Comparison of ENCODE assay signal across 8 cellular contexts in the genomic region with DNA sequence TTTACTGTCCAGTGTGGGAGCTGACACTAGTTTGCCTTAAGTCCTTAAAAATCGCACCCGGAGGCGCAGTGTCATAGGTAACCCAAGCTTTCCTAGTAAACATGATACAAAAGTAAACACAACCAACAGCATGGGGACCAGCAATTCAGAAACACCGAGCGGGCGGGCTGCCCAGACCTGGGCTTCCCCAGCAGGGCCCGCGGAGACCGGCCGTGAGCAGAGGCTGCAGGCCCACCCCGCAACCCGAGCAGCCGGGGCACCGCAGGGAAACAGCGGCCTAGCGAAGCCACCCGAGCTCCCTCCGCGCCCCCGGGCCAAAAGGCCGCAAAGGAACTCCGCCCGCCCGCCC. TPM values are rescaled to one million over a fixed set of nuclear protein-coding genes. Genes with fewer than 3 reads are reported as not detected.
DNase-seq lines count a peak whose midpoint lies in the region; ATAC-seq and TF ChIP-seq lines count a peak whose summit lies in the region.

No MANE protein-coding gene starts in this region.

- no peaks in the 10 kb centered on the region for H3K9me3 ChIP-seq in thoracic aorta

- CTCF ChIA-PET in WTC11 (lab: Charles Lee): interaction anchor here (0.8 to 3.7 kb wide), 12 partner anchors 8 to 937 kb away, joined by 3 to 21 read pairs (median 4); a partner anchor contains a TSS

- no peak overlapping the region for H3K27ac Mint-ChIP-seq in WTC11

- DNase-seq in COLO668 (lab: John Stamatoyannopoulos, UW; ENCODE audit: unreplicated experiment) (peak; percentile 93), HPDE6-E6E7 (ENCODE audit: extremely low spot score) (peak; percentile 8), WTC11 (ENCODE audit: low spot score) (no peak), inferior parietal cortex (ENCODE audit: extremely low spot score) (peak; percentile 20), thoracic aorta (ENCODE audit: low spot score) (peak; percentile 4), HCEC 1CT (no peak), foreskin melanocyte (no peak)

- H3K36me3 Mint-ChIP-seq in WTC11: no peaks in the 10 kb centered on the region; the same call in 1 of the 2 replicates

- H3K27me3 Mint-ChIP-seq in WTC11 (ENCODE audit: low read depth): no peaks in the 10 kb centered on the region

- TF ChIP-seq CTCF in WTC11 (IDR thresholded peaks at IDR 0.05) (no peak), thoracic aorta (IDR thresholded peaks at IDR 0.05) (no peak)

- ATAC-seq in GM21367 (IDR thresholded peaks at IDR 0.05; ENCODE audit: unreplicated experiment) (peak; percentile 29), WTC11 (peak; percentile 46; the same call in 1 of the 2 replicates), thoracic aorta (ENCODE audit: insufficient number of reproducible peaks, low FRiP score, low read depth) (peak; percentile 9)

- peak overlapping the region; percentile 86 for H3K4me3 ChIP-seq in thoracic aorta

- peaks cover 17% of the 10 kb centered on the region for H3K4me1 Mint-ChIP-seq in WTC11

- no peaks in the 10 kb centered on the region for H3K27me3 ChIP-seq in thoracic aorta (replicated peaks; ENCODE audit: insufficient read depth)

- H3K4me3 Mint-ChIP-seq in WTC11: no peak overlapping the region

- H3K9me3 Mint-ChIP-seq in WTC11: peaks cover 6% of the 10 kb centered on the region

- POLR2A ChIA-PET in WTC11 (lab: Charles Lee): interaction anchor here (0.5 to 1.2 kb wide), 4 partner anchors 22 to 196 kb away, joined by 3 to 5 read pairs (median 3); no protein-coding TSS in a partner anchor

- H3K36me3 ChIP-seq in thoracic aorta: no peaks in the 10 kb centered on the region

- H3K4me1 ChIP-seq in thoracic aorta (ENCODE audit: control insufficient read depth in 1 of 2, low read depth in 2 of 2): peaks cover 19 to 31% of the 10 kb centered on the region in 2 donors

- H3K27ac ChIP-seq in thoracic aorta: peak overlapping the region; percentile 71 to 74

TF ChIP-seq in WTC11, 78 proteins besides CTCF, POLR2A, EP300 and RAD21:
- TF ChIP-seq, protein P1, sequence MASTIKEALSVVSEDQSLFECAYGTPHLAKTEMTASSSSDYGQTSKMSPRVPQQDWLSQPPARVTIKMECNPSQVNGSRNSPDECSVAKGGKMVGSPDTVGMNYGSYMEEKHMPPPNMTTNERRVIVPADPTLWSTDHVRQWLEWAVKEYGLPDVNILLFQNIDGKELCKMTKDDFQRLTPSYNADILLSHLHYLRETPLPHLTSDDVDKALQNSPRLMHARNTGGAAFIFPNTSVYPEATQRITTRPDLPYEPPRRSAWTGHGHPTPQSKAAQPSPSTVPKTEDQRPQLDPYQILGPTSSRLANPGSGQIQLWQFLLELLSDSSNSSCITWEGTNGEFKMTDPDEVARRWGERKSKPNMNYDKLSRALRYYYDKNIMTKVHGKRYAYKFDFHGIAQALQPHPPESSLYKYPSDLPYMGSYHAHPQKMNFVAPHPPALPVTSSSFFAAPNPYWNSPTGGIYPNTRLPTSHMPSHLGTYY (CRISPR knock-in tag; IDR thresholded peaks at IDR 0.05): no peak
- TF ChIP-seq, protein P2, sequence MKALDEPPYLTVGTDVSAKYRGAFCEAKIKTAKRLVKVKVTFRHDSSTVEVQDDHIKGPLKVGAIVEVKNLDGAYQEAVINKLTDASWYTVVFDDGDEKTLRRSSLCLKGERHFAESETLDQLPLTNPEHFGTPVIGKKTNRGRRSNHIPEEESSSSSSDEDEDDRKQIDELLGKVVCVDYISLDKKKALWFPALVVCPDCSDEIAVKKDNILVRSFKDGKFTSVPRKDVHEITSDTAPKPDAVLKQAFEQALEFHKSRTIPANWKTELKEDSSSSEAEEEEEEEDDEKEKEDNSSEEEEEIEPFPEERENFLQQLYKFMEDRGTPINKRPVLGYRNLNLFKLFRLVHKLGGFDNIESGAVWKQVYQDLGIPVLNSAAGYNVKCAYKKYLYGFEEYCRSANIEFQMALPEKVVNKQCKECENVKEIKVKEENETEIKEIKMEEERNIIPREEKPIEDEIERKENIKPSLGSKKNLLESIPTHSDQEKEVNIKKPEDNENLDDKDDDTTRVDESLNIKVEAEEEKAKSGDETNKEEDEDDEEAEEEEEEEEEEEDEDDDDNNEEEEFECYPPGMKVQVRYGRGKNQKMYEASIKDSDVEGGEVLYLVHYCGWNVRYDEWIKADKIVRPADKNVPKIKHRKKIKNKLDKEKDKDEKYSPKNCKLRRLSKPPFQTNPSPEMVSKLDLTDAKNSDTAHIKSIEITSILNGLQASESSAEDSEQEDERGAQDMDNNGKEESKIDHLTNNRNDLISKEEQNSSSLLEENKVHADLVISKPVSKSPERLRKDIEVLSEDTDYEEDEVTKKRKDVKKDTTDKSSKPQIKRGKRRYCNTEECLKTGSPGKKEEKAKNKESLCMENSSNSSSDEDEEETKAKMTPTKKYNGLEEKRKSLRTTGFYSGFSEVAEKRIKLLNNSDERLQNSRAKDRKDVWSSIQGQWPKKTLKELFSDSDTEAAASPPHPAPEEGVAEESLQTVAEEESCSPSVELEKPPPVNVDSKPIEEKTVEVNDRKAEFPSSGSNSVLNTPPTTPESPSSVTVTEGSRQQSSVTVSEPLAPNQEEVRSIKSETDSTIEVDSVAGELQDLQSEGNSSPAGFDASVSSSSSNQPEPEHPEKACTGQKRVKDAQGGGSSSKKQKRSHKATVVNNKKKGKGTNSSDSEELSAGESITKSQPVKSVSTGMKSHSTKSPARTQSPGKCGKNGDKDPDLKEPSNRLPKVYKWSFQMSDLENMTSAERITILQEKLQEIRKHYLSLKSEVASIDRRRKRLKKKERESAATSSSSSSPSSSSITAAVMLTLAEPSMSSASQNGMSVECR (CRISPR knock-in tag; IDR thresholded peaks at IDR 0.05; ENCODE audit: borderline replicate concordance): 0 out of 2 replicates have a peak, but pooled peaks have one; percentile 10

RNA-seq across cellular contexts. Expression of a gene that starts 0.3 kb away (rescaled TPM):
- total RNA-seq in WTC11 (2021): 16.9 to 20.8 TPM (median 17.8 TPM) in 3 replicates
- total RNA-seq in thoracic aorta: 10 to 100 TPM; 23.7 to 34.1 TPM

Comparison
In these comparisons a context has a peak if more than half of its experiments do, and no peak if none do; other contexts are left out.
1. DNase-seq: peak in COLO668 (single experiment), HPDE6-E6E7 (single experiment), inferior parietal cortex (single experiment) and thoracic aorta (single experiment); none in WTC11 (single experiment), HCEC 1CT (single experiment) and foreskin melanocyte (single experiment).
2. Peak in every context shown above with its lines, with median percentiles within 50 percentile points of each other: ATAC-seq.